In genomic region chr9:123738664-123739063, GRCh38 we compare ENCODE assay signal across 31 cellular contexts.
"Had no signal": no experiment of that assay in that cellular context is flagged by ENCODE, and none has a peak within 500 bp of the region (broad histone marks: within the 10 kb centered on the region; RNA-seq: fewer than 3 reads in every experiment).

No MANE protein-coding gene starts in this region.

- H3K9ac ChIP-seq: neural progenitor cell, parathyroid adenoma had no signal

- H3K27ac ChIP-seq: neural progenitor cell, ovary, parathyroid adenoma, psoas muscle, skin epidermis, spleen, suprapubic skin, testis, tibial artery, transverse colon, upper lobe of right lung, uterus had no signal

- H3K4me3 ChIP-seq: neural progenitor cell, ovary, psoas muscle, skin epidermis, smooth muscle cell, spleen, suprapubic skin, testis, tibial artery, transverse colon, upper lobe of right lung, uterus had no signal

- H3K4me1 Mint-ChIP-seq: stimulated activated naive CD8-positive, alpha-beta T cell treated with anti-CD3 and anti-CD28 coated beads, Interleukin-15, amount 100 ng/mL, for 72 hours had no signal

- H3K9me3 ChIP-seq: ovary, psoas muscle, spleen, suprapubic skin, testis, tibial artery, transverse colon, upper lobe of right lung, uterus had no signal

- H3K9me3 Mint-ChIP-seq: natural killer cell; nephron; neural progenitor cell; stimulated activated memory B cell treated with anti-CD40 and anti-IgM and Interleukin-4, amounts not matched to agents 10 μg/mL and 1 μg/mL and 100 μg/mL, for 72 hours; stimulated activated naive CD8-positive, alpha-beta T cell treated with anti-CD3 and anti-CD28 coated beads, Interleukin-15, amount 100 ng/mL, for 72 hours; type B pancreatic cell had no signal

- H3K4me2 ChIP-seq: neural progenitor cell, smooth muscle cell had no signal

- H3K79me2 ChIP-seq: parathyroid adenoma had no signal

- H3K27me3 Mint-ChIP-seq: progenitor cell of endocrine pancreas; stimulated activated memory B cell treated with anti-CD40 and anti-IgM and Interleukin-4, amounts not matched to agents 10 μg/mL and 1 μg/mL and 100 μg/mL, for 72 hours; stimulated activated naive CD8-positive, alpha-beta T cell treated with anti-CD3 and anti-CD28 coated beads, Interleukin-15, amount 100 ng/mL, for 72 hours; type B pancreatic cell had no signal

- H3K27ac Mint-ChIP-seq: natural killer cell; neural progenitor cell; progenitor cell of endocrine pancreas; stimulated activated memory B cell treated with anti-CD40 and anti-IgM and Interleukin-4, amounts not matched to agents 10 μg/mL and 1 μg/mL and 100 μg/mL, for 72 hours; stimulated activated naive CD8-positive, alpha-beta T cell treated with anti-CD3 and anti-CD28 coated beads, Interleukin-15, amount 100 ng/mL, for 72 hours; type B pancreatic cell had no signal

- H3K4me3 Mint-ChIP-seq: natural killer cell; nephron; neural progenitor cell; stimulated activated memory B cell treated with anti-CD40 and anti-IgM and Interleukin-4, amounts not matched to agents 10 μg/mL and 1 μg/mL and 100 μg/mL, for 72 hours; stimulated activated naive CD8-positive, alpha-beta T cell treated with anti-CD3 and anti-CD28 coated beads, Interleukin-15, amount 100 ng/mL, for 72 hours; type B pancreatic cell had no signal

- H2AFZ ChIP-seq: neural progenitor cell, parathyroid adenoma had no signal

- ATAC-seq: natural killer cell; psoas muscle; right cardiac atrium; sciatic nerve; stimulated activated memory B cell treated with anti-CD40 and anti-IgM and Interleukin-4, amounts not matched to agents 10 μg/mL and 1 μg/mL and 100 μg/mL, for 72 hours; stimulated activated naive CD8-positive, alpha-beta T cell treated with anti-CD3 and anti-CD28 coated beads, Interleukin-15, amount 100 ng/mL, for 72 hours; stimulated activated naive CD8-positive, alpha-beta T cell treated with anti-CD3 and anti-CD28 coated beads, Interleukin-15, Interleukin-2, amounts not matched to agents 100 U/mL and 50 U/mL, for 24 hours; upper lobe of right lung had no signal

- H3K36me3 Mint-ChIP-seq: natural killer cell, neural progenitor cell, type B pancreatic cell had no signal

- H3K27me3 ChIP-seq: neural progenitor cell, ovary, spleen, suprapubic skin, testis, tibial artery, transverse colon, upper lobe of right lung, uterus had no signal

- H3K4me1 ChIP-seq: parathyroid adenoma, uterus had no signal

- DNase-seq: natural killer cell; occipital lobe; ovary; posterior cingulate gyrus; psoas muscle; right cardiac atrium; spleen; stimulated activated CD4-positive, alpha-beta T cell treated with anti-CD3 and anti-CD28 coated beads, Interleukin-12 subunit alpha, Interleukin-12 subunit beta, amount 100 ng/mL, for 4 hours; stimulated activated CD4-positive, alpha-beta T cell treated with anti-CD3 and anti-CD28 coated beads, Interleukin-1b, Interleukin-23, amount 100 ng/mL, for 48 hours; stimulated activated CD4-positive, alpha-beta T cell treated with anti-CD3 and anti-CD28 coated beads, Interleukin-4, amount 100 ng/mL, for 1 hour; stimulated activated CD4-positive, alpha-beta T cell treated with anti-CD3 and anti-CD28 coated beads, Interleukin-4, amount 100 ng/mL, for 4 hours; stimulated activated CD8-positive, alpha-beta memory T cell treated with anti-CD3 and anti-CD28 coated beads, Interleukin-4, amount 100 ng/mL, for 48 hours; stimulated activated naive CD4-positive, alpha-beta T cell; stimulated activated naive CD8-positive, alpha-beta T cell treated with anti-CD3 and anti-CD28 coated beads, Interleukin-15, amount 100 ng/mL, for 72 hours; stimulated activated naive CD8-positive, alpha-beta T cell treated with anti-CD3 and anti-CD28 coated beads, Interleukin-15, Interleukin-2, amounts not matched to agents 100 U/mL and 50 U/mL, for 24 hours; substantia nigra; testis; tibial artery; transverse colon; upper lobe of right lung; uterus had no signal

- H3K36me3 ChIP-seq: neural progenitor cell, ovary, spleen, suprapubic skin, tibial artery, transverse colon, upper lobe of right lung, uterus had no signal
